Comparison of ENCODE assay signal across 7 cellular contexts in the genomic region with DNA sequence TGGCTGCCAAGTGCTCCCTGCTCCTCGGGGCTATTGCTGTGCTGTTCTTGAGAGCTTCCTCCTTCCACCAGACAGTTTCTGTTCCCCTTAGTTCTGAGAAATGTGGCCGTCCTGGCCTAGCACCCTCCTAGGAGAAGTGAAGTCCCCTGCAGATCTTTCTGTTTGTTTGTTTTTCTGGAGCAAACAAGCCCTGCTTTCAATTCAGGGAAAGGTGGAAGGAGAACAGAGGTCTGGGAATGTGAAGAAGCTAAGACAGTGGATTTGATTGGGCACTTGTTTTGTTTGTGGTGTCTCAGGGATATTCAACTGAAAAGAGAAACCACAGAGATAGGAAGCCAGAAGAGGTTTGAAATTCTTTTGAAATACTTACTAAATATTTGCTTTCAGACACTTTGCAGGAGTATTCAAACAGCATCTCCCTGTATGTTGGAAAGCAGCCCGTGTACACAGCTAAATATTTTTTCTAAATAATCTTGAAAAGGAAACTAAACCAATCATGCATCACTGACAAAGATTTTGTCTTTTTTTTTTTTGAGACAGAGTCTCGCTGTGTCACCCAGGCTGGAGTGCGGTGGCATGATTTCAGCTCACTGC. TPM values are rescaled to one million over a fixed set of nuclear protein-coding genes. Genes with fewer than 3 reads are reported as not detected.
DNase-seq lines count a peak whose midpoint lies in the region; ATAC-seq and TF ChIP-seq lines count a peak whose summit lies in the region.

No MANE protein-coding gene starts in this region.

- H3K79me2 ChIP-seq in KMS-11 (ENCODE audit: insufficient read depth, low read depth), result no peaks in the 10 kb centered on the region

- no peaks in the 10 kb centered on the region for H3K36me3 Mint-ChIP-seq in mesothelial cell of epicardium

- H2AFZ ChIP-seq in KMS-11 (ENCODE audit: low read depth), result peak overlapping the region; percentile 96

- peak overlapping the region; percentile 44 for H3K9ac ChIP-seq in KMS-11

- ATAC-seq in GM18502 (IDR thresholded peaks at IDR 0.05; ENCODE audit: poor library complexity, unreplicated experiment), result peak; percentile 99
- peak; percentile 99 for ATAC-seq in GM21825 (IDR thresholded peaks at IDR 0.05; ENCODE audit: unreplicated experiment)
- ATAC-seq in upper lobe of left lung (ENCODE audit: low FRiP score in 2 of 2), result peak; percentile 71 to 90

- DNase-seq in activated T-cell treated with anti-CD3 and anti-CD28 coated beads for 4 hours (peak; percentile 1), iPS-NIHi11 (ENCODE audit: low spot score) (peak; percentile 13), upper lobe of left lung (peak in 1 of 2 donors; percentile 40), mesothelial cell of epicardium (ENCODE audit: low spot score in 2 of 2, unreplicated experiment in 2 of 2) (no peak)

- H3K27ac ChIP-seq in KMS-11 (peak overlapping the region; percentile 79), upper lobe of left lung (peak overlapping the region; percentile 19 to 46 (median 36))

- 34 to 38% methylated on average over 5 of the region's 5 CpGs for WGBS in upper lobe of left lung, 2 donors

- H3K4me3 ChIP-seq in KMS-11 (IDR thresholded peaks at IDR 0.05; ENCODE audit: insufficient read depth, low read depth, low read length) (peak overlapping the region; percentile 67), upper lobe of left lung (no peak overlapping the region)

- H3K4me1 Mint-ChIP-seq in mesothelial cell of epicardium, result peaks cover 27% of the 10 kb centered on the region

- no peak overlapping the region for H3K4me3 Mint-ChIP-seq in mesothelial cell of epicardium

- H3K27ac Mint-ChIP-seq in mesothelial cell of epicardium, result no peak overlapping the region

- no peaks in the 10 kb centered on the region for H3K27me3 Mint-ChIP-seq in mesothelial cell of epicardium (ENCODE audit: low read depth)

- TF ChIP-seq CTCF in KMS-11 (conservative IDR thresholded peaks at IDR 0.05; ENCODE audit: low read depth, low read length) (no peak), upper lobe of left lung (IDR thresholded peaks at IDR 0.05) (no peak), mesothelial cell of epicardium (IDR thresholded peaks at IDR 0.05; ENCODE audit: unreplicated experiment) (no peak)

- H4K20me1 ChIP-seq in KMS-11 (ENCODE audit: insufficient read depth), result no peaks in the 10 kb centered on the region

- H3K36me3 ChIP-seq in KMS-11 (ENCODE audit: insufficient read depth), result no peaks in the 10 kb centered on the region
- H3K36me3 ChIP-seq in upper lobe of left lung, result no peaks in the 10 kb centered on the region

- no peak for TF ChIP-seq POLR2A in upper lobe of left lung (IDR thresholded peaks at IDR 0.05)

- H3K4me2 ChIP-seq in KMS-11, result peak overlapping the region; percentile 95

- peaks cover 23% of the 10 kb centered on the region for H3K4me1 ChIP-seq in KMS-11 (ENCODE audit: low read depth, poor library complexity, severe bottlenecking)
- peaks cover 0 to 16% (median 7%) of the 10 kb centered on the region in 4 donors for H3K4me1 ChIP-seq in upper lobe of left lung

- no peaks in the 10 kb centered on the region for H3K9me3 Mint-ChIP-seq in mesothelial cell of epicardium

- no peaks in the 10 kb centered on the region for H3K9me3 ChIP-seq in upper lobe of left lung

- no peak for TF ChIP-seq EP300 in upper lobe of left lung (IDR thresholded peaks at IDR 0.05)

- no peaks in the 10 kb centered on the region for H3K27me3 ChIP-seq in KMS-11 (ENCODE audit: insufficient read depth, low read depth)
- H3K27me3 ChIP-seq in upper lobe of left lung, result no peaks in the 10 kb centered on the region

RNA-seq across cellular contexts. Expression of a gene that starts 36.5 kb away (rescaled TPM):
- 10 to 100 TPM; 18.4 to 56.0 (median 26.0) TPM for total RNA-seq in upper lobe of left lung
- 15.9 to 18.6 TPM (median 18.1 TPM) in 3 replicates for total RNA-seq in mesothelial cell of epicardium

RNA-seq across cellular contexts. Expression of a gene that starts 57.8 kb away (rescaled TPM):
- 10 to 100 TPM in 4 of 6 donors, 1 to 10 TPM in 2; 6.7 to 27.2 (median 13.1) TPM for total RNA-seq in upper lobe of left lung
- total RNA-seq in mesothelial cell of epicardium, result 18.7 to 22.4 TPM (median 21.1 TPM) in 3 replicates

Comparison
In these comparisons a context has a peak if more than half of its experiments do, and no peak if none do; other contexts are left out.
1. DNase-seq: peak in activated T-cell treated with anti-CD3 and anti-CD28 coated beads for 4 hours (single experiment) and iPS-NIHi11 (single experiment); none in mesothelial cell of epicardium (0 of 2).
2. Peak in every context shown above with its lines, with median percentiles within 50 percentile points of each other: ATAC-seq.